ENCODE assay signal across 10 cellular contexts in genomic region chr22:43053176-43053575, GRCh38. TPM values are rescaled to one million over a fixed set of nuclear protein-coding genes. Genes with fewer than 3 reads are reported as not detected.
DNase-seq lines count a peak whose midpoint lies in the region; ATAC-seq, FAIRE-seq and TF ChIP-seq lines count a peak whose summit lies in the region.
"Had no signal": no experiment of that assay in that cellular context is flagged by ENCODE, and none has a peak within 500 bp of the region (broad histone marks: within the 10 kb centered on the region; RNA-seq: fewer than 3 reads in every experiment).

No MANE protein-coding gene starts in this region.

- CTCF ChIA-PET in WTC11 (lab: Charles Lee) = interaction anchor here (0.6 to 3.4 kb wide), 24 partner anchors 8 to 274 kb away, joined by 3 to 56 read pairs (median 3); partner anchors contain the start of gene PACSIN2

- H3K4me3 Mint-ChIP-seq in WTC11 = no peak overlapping the region
- no peak overlapping the region for H3K4me3 Mint-ChIP-seq in T-helper 17 cell
- H3K4me3 Mint-ChIP-seq: CD8-positive, alpha-beta T cell; mesothelial cell of epicardium had no signal

- no peak overlapping the region for H3K4me3 ChIP-seq in HL-60 (replicated peaks; ENCODE audit: insufficient read depth, low read length)
- H3K4me3 ChIP-seq in uterus = no peak overlapping the region
- no peak overlapping the region for H3K4me3 ChIP-seq in left ventricle myocardium inferior

- POLR2A ChIA-PET in WTC11 (lab: Charles Lee) = interaction anchor here (0.6 to 0.9 kb wide), 2 partner anchors 39 to 55 kb away, joined by 3 read pairs; no protein-coding TSS in a partner anchor

- H3K36me3 Mint-ChIP-seq in WTC11 = no peaks in the 10 kb centered on the region
- no peaks in the 10 kb centered on the region for H3K36me3 Mint-ChIP-seq in T-helper 17 cell (ENCODE audit: low read depth)

- no peak for TF ChIP-seq POLR2A in uterus (IDR thresholded peaks at IDR 0.05)

- H3K36me3 ChIP-seq in uterus (no peaks in the 10 kb centered on the region), left ventricle myocardium inferior (peaks cover 10% of the 10 kb centered on the region)

- no peak overlapping the region for H3K27ac ChIP-seq in HL-60 (replicated peaks)
- H3K27ac ChIP-seq in uterus = no peak overlapping the region
- H3K27ac ChIP-seq in left ventricle myocardium inferior (replicated peaks) = no peak overlapping the region

- TF ChIP-seq CTCF in D721Med (IDR thresholded peaks at IDR 0.05; ENCODE audit: insufficient read depth, missing control alignments) (peak; percentile 25), HL-60 (IDR thresholded peaks at IDR 0.05; ENCODE audit: insufficient read depth, low read length) (peak; percentile 11), WTC11 (IDR thresholded peaks at IDR 0.05) (peak; percentile 60), uterus (IDR thresholded peaks at IDR 0.05) (no peak), left ventricle myocardium inferior (IDR thresholded peaks at IDR 0.05; ENCODE audit: borderline replicate concordance) (no peak)

- H3K9me3 ChIP-seq in uterus = no peaks in the 10 kb centered on the region
- H3K9me3 ChIP-seq in T-helper 17 cell (ENCODE audit: control insufficient read depth, low read length, poor library complexity, severe bottlenecking) = no peaks in the 10 kb centered on the region
- H3K9me3 ChIP-seq in left ventricle myocardium inferior (replicated peaks) = no peaks in the 10 kb centered on the region

- H3K27me3 Mint-ChIP-seq in WTC11 (ENCODE audit: low read depth) (no peaks in the 10 kb centered on the region), T-helper 17 cell (no peaks in the 10 kb centered on the region)

- ATAC-seq in WTC11 (peak; percentile 74), GM19395 (IDR thresholded peaks at IDR 0.05; ENCODE audit: unreplicated experiment) (no peak), T-helper 17 cell (no peak)
- ATAC-seq: CD8-positive, alpha-beta T cell had no signal

- H3K4me1 Mint-ChIP-seq in WTC11 = no peaks in the 10 kb centered on the region
- no peaks in the 10 kb centered on the region for H3K4me1 Mint-ChIP-seq in T-helper 17 cell
- H3K4me1 Mint-ChIP-seq: mesothelial cell of epicardium had no signal

- DNase-seq in D721Med (ENCODE audit: insufficient read length, low spot score) (no peak), HL-60 (ENCODE audit: low read depth in 1 of 2, low spot score in 1 of 2) (peak in 1 of 2 experiments; percentile 6), WTC11 (ENCODE audit: low spot score) (peak; percentile 24), iPS-NIHi7 (ENCODE audit: extremely low spot score) (peak; percentile 66), uterus (no peak), T-helper 17 cell (no peak), left ventricle myocardium inferior (no peak)
- DNase-seq: CD8-positive, alpha-beta T cell had no signal

- H3K4me1 ChIP-seq in uterus = no peaks in the 10 kb centered on the region
- H3K4me1 ChIP-seq in left ventricle myocardium inferior = no peaks in the 10 kb centered on the region

- H3K9me3 Mint-ChIP-seq in WTC11 = no peaks in the 10 kb centered on the region
- H3K9me3 Mint-ChIP-seq: CD8-positive, alpha-beta T cell; mesothelial cell of epicardium had no signal

- H3K27me3 ChIP-seq in HL-60 (ENCODE audit: insufficient read depth, poor library complexity, severe bottlenecking) (no peaks in the 10 kb centered on the region), uterus (no peaks in the 10 kb centered on the region), left ventricle myocardium inferior (ENCODE audit: low read depth) (no peaks in the 10 kb centered on the region)

- no peak for FAIRE-seq in D721Med (lab: Jason Lieb, UNC)

- intact Hi-C loops in uterus (cut with DNase I; ENCODE audit: low total_unique reads) (no loop called here), left ventricle myocardium inferior (cut with micrococcal nuclease) (no loop called here)

- no peak overlapping the region for H3K27ac Mint-ChIP-seq in WTC11
- no peak overlapping the region for H3K27ac Mint-ChIP-seq in T-helper 17 cell
- H3K27ac Mint-ChIP-seq: CD8-positive, alpha-beta T cell; mesothelial cell of epicardium had no signal

TF ChIP-seq in WTC11, 78 proteins besides CTCF, POLR2A, EP300 and RAD21 (continues in another document):
- no peak for TF ChIP-seq JUN (CRISPR knock-in tag; IDR thresholded peaks at IDR 0.05)
- TF ChIP-seq ZNF317 (CRISPR knock-in tag; IDR thresholded peaks at IDR 0.05; ENCODE audit: borderline replicate concordance, low read depth) = no peak
- TF ChIP-seq NR2C2 (CRISPR knock-in tag; IDR thresholded peaks at IDR 0.05) = no peak
- no peak for TF ChIP-seq ZNF423 (CRISPR knock-in tag; IDR thresholded peaks at IDR 0.05)
- TF ChIP-seq ATF1 (CRISPR knock-in tag; IDR thresholded peaks at IDR 0.05) = no peak
- no peak for TF ChIP-seq ZNF219 (CRISPR knock-in tag; IDR thresholded peaks at IDR 0.05; ENCODE audit: borderline replicate concordance)
- no peak for TF ChIP-seq TCF7 (CRISPR knock-in tag; IDR thresholded peaks at IDR 0.05; ENCODE audit: low read depth)
- TF ChIP-seq ZNF121 (CRISPR knock-in tag; IDR thresholded peaks at IDR 0.05) = no peak
- TF ChIP-seq GABPB1 (CRISPR knock-in tag; IDR thresholded peaks at IDR 0.05) = no peak
- no peak for TF ChIP-seq NR3C1 (CRISPR knock-in tag; conservative IDR thresholded peaks at IDR 0.05; ENCODE audit: low read depth)
- TF ChIP-seq FOXK1 (CRISPR knock-in tag; IDR thresholded peaks at IDR 0.05) = no peak
- no peak for TF ChIP-seq NFATC4 (CRISPR knock-in tag; IDR thresholded peaks at IDR 0.05)
- TF ChIP-seq ZNF281 (CRISPR knock-in tag; IDR thresholded peaks at IDR 0.05) = no peak
- no peak for TF ChIP-seq HMGXB4 (CRISPR knock-in tag; IDR thresholded peaks at IDR 0.05)
- no peak for TF ChIP-seq NFE2L1 (CRISPR knock-in tag; IDR thresholded peaks at IDR 0.05)
- no peak for TF ChIP-seq FOXP1 (CRISPR knock-in tag; IDR thresholded peaks at IDR 0.05; ENCODE audit: borderline replicate concordance)
- no peak for TF ChIP-seq FOXJ3 (CRISPR knock-in tag; IDR thresholded peaks at IDR 0.05; ENCODE audit: borderline replicate concordance)

RNA-seq across cellular contexts. Expression of gene TTLL1, which starts 36.0 kb away (rescaled TPM):
- 5.5 to 9.6 TPM (median 8.4 TPM) in 3 replicates for total RNA-seq in WTC11 (2021)
- 10 to 100 TPM in 1 of 4 donors, 1 to 10 TPM in 3; 3.6 to 12.5 (median 5.3) TPM for total RNA-seq in uterus
- total RNA-seq in T-helper 17 cell = 1 to 10 TPM; 3.3 to 5.9 TPM
- total RNA-seq in left ventricle myocardium inferior = 8.5 TPM

RNA-seq across cellular contexts. Expression of gene PACSIN2, which starts 38.2 kb away (rescaled TPM):
- total RNA-seq in WTC11 (2021) (64.1 to 70.5 TPM (median 69.0 TPM) in 3 replicates), uterus (10 to 100 TPM; 34.4 to 66.1 (median 48.0) TPM), T-helper 17 cell (10 to 100 TPM; 36.8 to 61.3 TPM), left ventricle myocardium inferior (64.8 TPM)

RNA-seq across cellular contexts. Expression of gene BIK, which starts 57.4 kb away (rescaled TPM):
- total RNA-seq in WTC11 (2021) = 3.0 to 3.9 TPM (median 3.2 TPM) in 3 replicates
- under 1 TPM in 3 of 4 donors, not detected in 1; 0.49 to 0.77 (median 0.76) TPM for total RNA-seq in uterus
- total RNA-seq in T-helper 17 cell = 1 to 10 TPM; 2.3 to 3.8 TPM
- total RNA-seq in left ventricle myocardium inferior = 0.41 TPM

Comparison
In these comparisons a context has a peak if more than half of its experiments do, and no peak if none do; other contexts are left out.
1. DNase-seq: peak in WTC11 (single experiment) and iPS-NIHi7 (single experiment); none in D721Med (single experiment), uterus (0 of 2), T-helper 17 cell (0 of 3) and left ventricle myocardium inferior (single experiment).
2. CTCF ChIP-seq: peak in D721Med (single experiment), HL-60 (single experiment) and WTC11 (single experiment); none in uterus (0 of 4) and left ventricle myocardium inferior (single experiment).